ENCODE assay signal across 21 cellular contexts in genomic region chr6:115770851-115771250, GRCh38.
"Had no signal": no experiment of that assay in that cellular context is flagged by ENCODE, and none has a peak within 500 bp of the region (broad histone marks: within the 10 kb centered on the region; RNA-seq: fewer than 3 reads in every experiment).

No MANE protein-coding gene starts in this region.

- H3K4me1 ChIP-seq: foreskin keratinocyte, heart left ventricle, lower lobe of right lung had no signal

- H3K4me3 ChIP-seq: coronary artery, dorsolateral prefrontal cortex, esophagus muscularis mucosa, gastroesophageal sphincter, heart left ventricle, hepatocyte, lower lobe of right lung, mucosa of descending colon had no signal

- H3K9me3 Mint-ChIP-seq: mesothelial cell of epicardium had no signal

- H3K27me3 Mint-ChIP-seq: effector memory CD8-positive, alpha-beta T cell had no signal

- H2AFZ ChIP-seq: hepatocyte had no signal

- H3K9me3 ChIP-seq: esophagus muscularis mucosa, gastroesophageal sphincter, heart left ventricle, lower lobe of right lung, mucosa of descending colon had no signal

- H3K4me1 Mint-ChIP-seq: immature natural killer cell had no signal

- H3K36me3 ChIP-seq: esophagus muscularis mucosa, gastroesophageal sphincter, heart left ventricle, lower lobe of right lung had no signal

- H3K4me2 ChIP-seq: hepatocyte had no signal

- H3K4me3 Mint-ChIP-seq: effector memory CD8-positive, alpha-beta T cell; immature natural killer cell; mesothelial cell of epicardium had no signal

- H3K27ac Mint-ChIP-seq: effector memory CD8-positive, alpha-beta T cell; immature natural killer cell; mesothelial cell of epicardium had no signal

- H3K27ac ChIP-seq: coronary artery, dorsolateral prefrontal cortex, esophagus muscularis mucosa, foreskin keratinocyte, gastroesophageal sphincter, heart left ventricle, hepatocyte, lower lobe of right lung had no signal

- H3K79me2 ChIP-seq: hepatocyte had no signal

- DNase-seq: dermis blood vessel endothelial cell; dorsolateral prefrontal cortex; effector CD8-positive, alpha-beta T cell; effector memory CD8-positive, alpha-beta T cell; foreskin keratinocyte; hypothalamus; immature natural killer cell; islet precursor cell; kidney; kidney glomerular epithelial cell; left colon; left ventricle myocardium superior; lower lobe of right lung; mesenchymal stem cell had no signal

- H3K27me3 ChIP-seq: dorsolateral prefrontal cortex, esophagus muscularis mucosa, foreskin keratinocyte, gastroesophageal sphincter, heart left ventricle, hepatocyte had no signal

- H3K36me3 Mint-ChIP-seq: immature natural killer cell, mesothelial cell of epicardium had no signal
